In genomic region chr3:147191795-147192385, GRCh38 we compare ENCODE assay signal across 8 cellular contexts.
A peak's percentile ranks its signal among the peaks of the same experiment; 100 is the strongest.
DNase-seq lines count a peak whose midpoint lies in the region; ATAC-seq and TF ChIP-seq lines count a peak whose summit lies in the region.

No MANE protein-coding gene starts in this region.

- H3K4me3 ChIP-seq in Caco-2 (ENCODE audit: low read depth, low read length) (no peak overlapping the region), foreskin fibroblast (ENCODE audit: low read depth in 1 of 2, low read length in 2 of 2) (no peak overlapping the region), gastrocnemius medialis (no peak overlapping the region)
- H3K4me3 ChIP-seq in Jurkat, Clone E6-1 (ENCODE audit: low read length) = no peak overlapping the region

- in situ Hi-C loops in gastrocnemius medialis (cut with MboI; ENCODE audit: low sequenced_read_pairs in 4 of 4) = loop anchor here in 2 of 4 donors (5.0 to 25.0 kb wide), 2 partner anchors 380 kb away; no protein-coding TSS in a partner anchor

- BruUV-seq in Caco-2 (replicated peaks; lab: Mats Ljungman, UMichigan) = no TSS peak

- H3K9me3 ChIP-seq in Caco-2 (no peaks in the 10 kb centered on the region), gastrocnemius medialis (no peaks in the 10 kb centered on the region)

- no peak for TF ChIP-seq POLR2A in gastrocnemius medialis (IDR thresholded peaks at IDR 0.05)

- POLR2A ChIA-PET in Caco-2 (lab: Charles Lee) = no interaction called here

- DNase-seq in Caco-2 (peak; percentile 40 to 61), SK-N-DZ (ENCODE audit: low spot score) (peak; percentile 57), foreskin fibroblast (peak; percentile 48 to 79), gastrocnemius medialis (no peak)
- DNase-seq in Jurkat, Clone E6-1 (ENCODE audit: low read depth, low spot score) = peak; percentile 51
- DNase-seq in activated CD8-positive, alpha-beta memory T cell treated with anti-CD3 and anti-CD28 coated beads, Interleukin-2, amount 50 U/mL, for 4 hours = no peak
- no peak for DNase-seq in activated T-helper 1 cell treated with anti-CD3 and anti-CD28 coated beads, Interleukin-12 subunit alpha, Interleukin-12 subunit beta, Interleukin-2, Interleukin-4 antibody, amounts not matched to agents 30 ng/mL and 10 ng/mL and 1 ng/mL, durations not matched to agents 14 hours and 24 hours and 36 hours (ENCODE audit: low spot score)

- H3K4me1 Mint-ChIP-seq in Caco-2 (ENCODE audit: low read depth, unreplicated experiment) = no peaks in the 10 kb centered on the region
- no peaks in the 10 kb centered on the region for H3K4me1 Mint-ChIP-seq in activated T-helper 1 cell treated with anti-CD3 and anti-CD28 coated beads, Interleukin-12 subunit alpha, Interleukin-12 subunit beta, Interleukin-2, Interleukin-4 antibody, amounts not matched to agents 30 ng/mL and 10 ng/mL and 1 ng/mL, durations not matched to agents 14 hours and 24 hours and 36 hours (ENCODE audit: low read depth)

- TF ChIP-seq CTCF in Caco-2 (IDR thresholded peaks at IDR 0.05; ENCODE audit: insufficient read depth in 1 of 2, low read depth in 1 of 2, low read length in 1 of 2, severe bottlenecking in 1 of 2, unreplicated experiment in 1 of 2) (peak; percentile 77 to 82), foreskin fibroblast (IDR thresholded peaks at IDR 0.05; ENCODE audit: low read depth, low read length) (peak; percentile 84), gastrocnemius medialis (IDR thresholded peaks at IDR 0.05 in 4 of 5, conservative IDR thresholded peaks at IDR 0.05 in 1 of 5) (peak; percentile 13 to 68 (median 53))

- ATAC-seq in GM19328 (IDR thresholded peaks at IDR 0.05; ENCODE audit: unreplicated experiment) = peak; percentile 55
- no peak for ATAC-seq in gastrocnemius medialis

- H3K4me3 Mint-ChIP-seq in Caco-2 (ENCODE audit: unreplicated experiment) = no peak overlapping the region
- no peak overlapping the region for H3K4me3 Mint-ChIP-seq in activated T-helper 1 cell treated with anti-CD3 and anti-CD28 coated beads, Interleukin-12 subunit alpha, Interleukin-12 subunit beta, Interleukin-2, Interleukin-4 antibody, amounts not matched to agents 30 ng/mL and 10 ng/mL and 1 ng/mL, durations not matched to agents 14 hours and 24 hours and 36 hours

- H3K27me3 Mint-ChIP-seq in Caco-2 (ENCODE audit: insufficient read depth, unreplicated experiment) = no peaks in the 10 kb centered on the region
- H3K27me3 Mint-ChIP-seq in activated T-helper 1 cell treated with anti-CD3 and anti-CD28 coated beads, Interleukin-12 subunit alpha, Interleukin-12 subunit beta, Interleukin-2, Interleukin-4 antibody, amounts not matched to agents 30 ng/mL and 10 ng/mL and 1 ng/mL, durations not matched to agents 14 hours and 24 hours and 36 hours (ENCODE audit: insufficient read depth) = no peaks in the 10 kb centered on the region

- H3K27ac ChIP-seq in gastrocnemius medialis = no peak overlapping the region

- H3K36me3 Mint-ChIP-seq in Caco-2 (ENCODE audit: insufficient read depth, unreplicated experiment) = no peaks in the 10 kb centered on the region
- no peaks in the 10 kb centered on the region for H3K36me3 Mint-ChIP-seq in activated T-helper 1 cell treated with anti-CD3 and anti-CD28 coated beads, Interleukin-12 subunit alpha, Interleukin-12 subunit beta, Interleukin-2, Interleukin-4 antibody, amounts not matched to agents 30 ng/mL and 10 ng/mL and 1 ng/mL, durations not matched to agents 14 hours and 24 hours and 36 hours (ENCODE audit: low read depth)

- H3K36me3 ChIP-seq in Caco-2 (ENCODE audit: control insufficient read depth, insufficient read depth, low read length) (no peaks in the 10 kb centered on the region), gastrocnemius medialis (no peaks in the 10 kb centered on the region)

- no peaks in the 10 kb centered on the region for H3K27me3 ChIP-seq in Caco-2 (replicated peaks; ENCODE audit: control insufficient read depth, insufficient read depth, low read length)
- no peaks in the 10 kb centered on the region for H3K27me3 ChIP-seq in gastrocnemius medialis

- H3K27ac Mint-ChIP-seq in Caco-2 (ENCODE audit: unreplicated experiment) = no peak overlapping the region
- H3K27ac Mint-ChIP-seq in activated T-helper 1 cell treated with anti-CD3 and anti-CD28 coated beads, Interleukin-12 subunit alpha, Interleukin-12 subunit beta, Interleukin-2, Interleukin-4 antibody, amounts not matched to agents 30 ng/mL and 10 ng/mL and 1 ng/mL, durations not matched to agents 14 hours and 24 hours and 36 hours = no peak overlapping the region

- CTCF ChIA-PET in Caco-2 (lab: Charles Lee) = interaction anchor here (0.8 to 1.1 kb wide), 2 partner anchors 72 to 374 kb away, joined by 3 to 4 read pairs; no protein-coding TSS in a partner anchor

- intact Hi-C loops in Caco-2 (cut with micrococcal nuclease; ENCODE audit: unreplicated experiment) (loop anchor here (1.0 kb wide), 3 partner anchors 72 to 444 kb away; no protein-coding TSS in a partner anchor), gastrocnemius medialis (cut with DNase I; ENCODE audit: low total_unique reads) (loop anchor here (5.0 kb wide), 1 partner anchor 375 kb away; no protein-coding TSS in a partner anchor)
- intact Hi-C loops in activated T-helper 1 cell treated with anti-CD3 and anti-CD28 coated beads, Interleukin-12 subunit alpha, Interleukin-12 subunit beta, Interleukin-2, Interleukin-4 antibody, amounts not matched to agents 30 ng/mL and 10 ng/mL and 1 ng/mL, durations not matched to agents 14 hours and 24 hours and 36 hours (cut with micrococcal nuclease) = loop anchor here (2.0 to 5.0 kb wide), 2 partner anchors 551 to 1125 kb away; no protein-coding TSS in a partner anchor

- no peaks in the 10 kb centered on the region for H3K9me3 Mint-ChIP-seq in Caco-2 (ENCODE audit: unreplicated experiment)
- no peaks in the 10 kb centered on the region for H3K9me3 Mint-ChIP-seq in activated T-helper 1 cell treated with anti-CD3 and anti-CD28 coated beads, Interleukin-12 subunit alpha, Interleukin-12 subunit beta, Interleukin-2, Interleukin-4 antibody, amounts not matched to agents 30 ng/mL and 10 ng/mL and 1 ng/mL, durations not matched to agents 14 hours and 24 hours and 36 hours

- no peaks in the 10 kb centered on the region for H3K4me1 ChIP-seq in Caco-2
- H3K4me1 ChIP-seq in gastrocnemius medialis = no peaks in the 10 kb centered on the region

Comparison
In these comparisons a context has a peak if more than half of its experiments do, and no peak if none do; other contexts are left out.
1. DNase-seq: peak in Caco-2 (2 of 2), Jurkat, Clone E6-1 (single experiment), SK-N-DZ (single experiment) and foreskin fibroblast (2 of 2); none in gastrocnemius medialis (0 of 2), activated CD8-positive, alpha-beta memory T cell treated with anti-CD3 and anti-CD28 coated beads, Interleukin-2, amount 50 U/mL, for 4 hours (single experiment) and activated T-helper 1 cell treated with anti-CD3 and anti-CD28 coated beads, Interleukin-12 subunit alpha, Interleukin-12 subunit beta, Interleukin-2, Interleukin-4 antibody, amounts not matched to agents 30 ng/mL and 10 ng/mL and 1 ng/mL, durations not matched to agents 14 hours and 24 hours and 36 hours (single experiment).
2. Peak in every context shown above with its lines, with median percentiles within 50 percentile points of each other: CTCF ChIP-seq.